In genomic region chr3:183278479-183279088, GRCh38 we compare ENCODE assay signal across 18 cellular contexts. TPM values are rescaled to one million over a fixed set of nuclear protein-coding genes. Genes with fewer than 3 reads are reported as not detected.
A peak's percentile ranks its signal among the peaks of the same experiment; 100 is the strongest.
DNase-seq lines count a peak whose midpoint lies in the region; ATAC-seq, FAIRE-seq and TF ChIP-seq lines count a peak whose summit lies in the region.
"Had no signal": no experiment of that assay in that cellular context is flagged by ENCODE, and none has a peak within 500 bp of the region (broad histone marks: within the 10 kb centered on the region; RNA-seq: fewer than 3 reads in every experiment).

No MANE protein-coding gene starts in this region.

- POLR2A ChIA-PET in T-cell (lab: Charles Lee), result interaction anchor here in 1 of 2 donors (0.9 kb wide), 1 partner anchor 179 kb away, joined by 3 read pairs; no protein-coding TSS in a partner anchor

- peaks cover 0 to 4% (median 3%) of the 10 kb centered on the region in 3 donors for H3K4me1 Mint-ChIP-seq in T-cell
- H3K4me1 Mint-ChIP-seq: IgD-negative memory B cell had no signal

- peak overlapping the region; percentile 44 for H3K27ac ChIP-seq in keratinocyte (ENCODE audit: control insufficient read depth, insufficient read depth, low read length)
- H3K27ac ChIP-seq in ovary, result no peak overlapping the region
- H3K27ac ChIP-seq: C4-2B, skin epidermis, vagina had no signal

- H3K9ac ChIP-seq in keratinocyte (ENCODE audit: control insufficient read depth, extremely low read depth, insufficient read depth, low read length), result no peak overlapping the region

- CTCF ChIA-PET in T-cell (lab: Charles Lee), result no interaction called here

- H3K4me3 ChIP-seq in keratinocyte (ENCODE audit: control insufficient read depth in 2 of 3, extremely low read depth in 1 of 3, insufficient read depth in 2 of 3, low read depth in 1 of 3, low read length in 3 of 3) (no peak overlapping the region), ovary (no peak overlapping the region)
- H3K4me3 ChIP-seq: skin epidermis, vagina had no signal

- peak; percentile 56 for ATAC-seq in SK-N-SH treated with all-trans-retinoic acid at 6 μM for 48 hours
- ATAC-seq in GM19328 (IDR thresholded peaks at IDR 0.05; ENCODE audit: unreplicated experiment), result no peak
- ATAC-seq in T-cell (replicated peaks in 1 of 4), result no peak
- no peak for ATAC-seq in GM18505 (IDR thresholded peaks at IDR 0.05; ENCODE audit: unreplicated experiment)
- ATAC-seq: stimulated activated naive CD8-positive, alpha-beta T cell treated with anti-CD3 and anti-CD28 coated beads, Interleukin-15, amount 100 ng/mL, for 72 hours had no signal

- peaks cover 26% of the 10 kb centered on the region for H3K4me1 ChIP-seq in keratinocyte (ENCODE audit: control insufficient read depth, extremely low read depth, insufficient read depth, low read length)
- no peaks in the 10 kb centered on the region for H3K4me1 ChIP-seq in ovary (ENCODE audit: insufficient read depth)

- H3K9me1 ChIP-seq in keratinocyte (ENCODE audit: control insufficient read depth, extremely low read depth, insufficient read depth, low read length), result no peaks in the 10 kb centered on the region

- 88 to 89% (median 88%) methylated on average over 4 of the region's 4 CpGs for WGBS in ovary, 3 donors

- no peak overlapping the region for H3K4me3 Mint-ChIP-seq in T-cell
- H3K4me3 Mint-ChIP-seq: IgD-negative memory B cell; stimulated activated naive CD8-positive, alpha-beta T cell treated with anti-CD3 and anti-CD28 coated beads, Interleukin-15, amount 100 ng/mL, for 72 hours had no signal

- H3K4me2 ChIP-seq in keratinocyte (ENCODE audit: control insufficient read depth, extremely low read depth, insufficient read depth, low read depth, low read length), result no peak overlapping the region

- intact Hi-C loops in ovary (cut with DNase I), result no loop called here

- TF ChIP-seq EP300 in ovary (IDR thresholded peaks at IDR 0.05), result no peak

- no peaks in the 10 kb centered on the region for H3K27me3 Mint-ChIP-seq in T-cell
- H3K27me3 Mint-ChIP-seq: stimulated activated naive CD8-positive, alpha-beta T cell treated with anti-CD3 and anti-CD28 coated beads, Interleukin-15, amount 100 ng/mL, for 72 hours had no signal

- no peaks in the 10 kb centered on the region for H3K9me3 ChIP-seq in keratinocyte (ENCODE audit: control insufficient read depth, low read depth, low read length)
- H3K9me3 ChIP-seq in ovary, result no peaks in the 10 kb centered on the region
- H3K9me3 ChIP-seq: vagina had no signal

- no peaks in the 10 kb centered on the region for H3K9me3 Mint-ChIP-seq in T-cell
- H3K9me3 Mint-ChIP-seq: IgD-negative memory B cell; stimulated activated naive CD8-positive, alpha-beta T cell treated with anti-CD3 and anti-CD28 coated beads, Interleukin-15, amount 100 ng/mL, for 72 hours had no signal

- no peak for FAIRE-seq in keratinocyte (lab: Jason Lieb, UNC)

- dilution Hi-C loops in keratinocyte (cut with MboI; ENCODE audit: extremely low pct_ligation_motif_present, low sequenced_read_pairs), result no loop called here

- H3K79me2 ChIP-seq in keratinocyte (ENCODE audit: control insufficient read depth, insufficient read depth, low read length), result peaks cover 9% of the 10 kb centered on the region

- no peak overlapping the region for H3K27ac Mint-ChIP-seq in T-cell
- H3K27ac Mint-ChIP-seq: IgD-negative memory B cell had no signal

- peaks cover 6% of the 10 kb centered on the region for H3K36me3 Mint-ChIP-seq in T-cell
- H3K36me3 Mint-ChIP-seq: IgD-negative memory B cell had no signal

- no peak for TF ChIP-seq POLR2A in ovary (IDR thresholded peaks at IDR 0.05)
- no peak for TF ChIP-seq POLR2A in GM18505 (IDR thresholded peaks at IDR 0.05; ENCODE audit: borderline replicate concordance, extremely low read depth, insufficient read depth, insufficient read length)

- H3K27me3 ChIP-seq in keratinocyte (ENCODE audit: control insufficient read depth, extremely low read depth, insufficient read depth, low read length) (no peaks in the 10 kb centered on the region), ovary (no peaks in the 10 kb centered on the region)
- H3K27me3 ChIP-seq: vagina had no signal

- H4K20me1 ChIP-seq in keratinocyte (ENCODE audit: control insufficient read depth, extremely low read depth, insufficient read depth, low read length), result no peaks in the 10 kb centered on the region

- TF ChIP-seq CTCF in keratinocyte (optimal IDR thresholded peaks at IDR 0.05 in 1 of 3, IDR thresholded peaks at IDR 0.05 in 1 of 3, conservative IDR thresholded peaks at IDR 0.05 in 1 of 3; ENCODE audit: extremely low read depth in 1 of 3, insufficient read depth in 2 of 3, low read length in 3 of 3) (no peak), ovary (IDR thresholded peaks at IDR 0.05) (no peak)

- H2AFZ ChIP-seq in keratinocyte (ENCODE audit: control insufficient read depth, low read length), result no peak overlapping the region

- H3K36me3 ChIP-seq in keratinocyte (ENCODE audit: control insufficient read depth in 2 of 2, extremely low read depth in 1 of 2, insufficient read depth in 2 of 2, low read length in 2 of 2) (no peaks in the 10 kb centered on the region), ovary (no peaks in the 10 kb centered on the region)
- H3K36me3 ChIP-seq: vagina had no signal

- DNase-seq in DMS79 treated with DMSO at 0.1 percent for 48 hours (lab: John Stamatoyannopoulos, UW) (peak; percentile 60), NCI-H1694 (lab: John Stamatoyannopoulos, UW) (peak; percentile 54), keratinocyte (ENCODE audit: low read depth, low spot score) (no peak), T-cell (no peak), ovary (no peak)
- DNase-seq: amniotic stem cell; GDM1; mesenchymal stem cell; NCI-H1930; OCI-M1; stimulated activated naive CD8-positive, alpha-beta T cell treated with anti-CD3 and anti-CD28 coated beads, Interleukin-15, amount 100 ng/mL, for 72 hours had no signal

TF ChIP-seq in SK-N-SH treated with all-trans-retinoic acid at 6 μM for 48 hours, 23 proteins besides CTCF, POLR2A, EP300 and RAD21:
- TF ChIP-seq ISL1 (CRISPR knock-in tag; IDR thresholded peaks at IDR 0.05), result 0 out of 2 replicates have a peak, but pooled peaks have one; percentile 19
- TF ChIP-seq TSHZ2 (CRISPR knock-in tag; IDR thresholded peaks at IDR 0.05), result no peak

RNA-seq across cellular contexts. Expression of gene B3GNT5, which starts 25.5 kb away (rescaled TPM):
- 39.7 to 66.6 TPM (median 42.0 TPM) in 3 replicates for polyA plus RNA-seq in keratinocyte
- 46.3 TPM for polyA plus RNA-seq in keratinocyte (2011; ENCODE audit: low read depth)
- 17.6 and 39.0 TPM in 2 replicates for polyA plus RNA-seq in keratinocyte (2011; cell fraction: cytosol; rRNA removed)
- 36.0 and 52.1 TPM in 2 replicates for polyA plus RNA-seq in keratinocyte (2011; cell fraction: nucleus; rRNA removed)
- 35.0 and 44.0 TPM in 2 replicates for polyA plus RNA-seq in keratinocyte (2012; ENCODE audit: low replicate concordance)
- polyA minus RNA-seq in keratinocyte, result 19.5 to 104 TPM (median 62.1 TPM) in 3 replicates
- polyA minus RNA-seq in keratinocyte (2011; cell fraction: cytosol; rRNA and poly(A)+ RNA removed), result 31.1 TPM
- polyA minus RNA-seq in keratinocyte (2011; cell fraction: nucleus; rRNA and poly(A)+ RNA removed), result 55.0 and 105 TPM in 2 replicates
- total RNA-seq in T-cell, result under 1 TPM; 0.16 to 0.92 (median 0.55) TPM
- 10 to 100 TPM in 1 of 7 donors, 1 to 10 TPM in 6; 6.0 to 12.9 (median 7.6) TPM for total RNA-seq in ovary
- 1 to 10 TPM; 4.1 to 4.8 TPM for polyA plus RNA-seq in ovary
- polyA plus RNA-seq: IgD-negative memory B cell had no signal

Comparison
In these comparisons a context has a peak if more than half of its experiments do, and no peak if none do; other contexts are left out.
1. DNase-seq: peak in DMS79 treated with DMSO at 0.1 percent for 48 hours (single experiment) and NCI-H1694 (single experiment); none in keratinocyte (single experiment), T-cell (0 of 34) and ovary (0 of 5).